In the genomic region with DNA sequence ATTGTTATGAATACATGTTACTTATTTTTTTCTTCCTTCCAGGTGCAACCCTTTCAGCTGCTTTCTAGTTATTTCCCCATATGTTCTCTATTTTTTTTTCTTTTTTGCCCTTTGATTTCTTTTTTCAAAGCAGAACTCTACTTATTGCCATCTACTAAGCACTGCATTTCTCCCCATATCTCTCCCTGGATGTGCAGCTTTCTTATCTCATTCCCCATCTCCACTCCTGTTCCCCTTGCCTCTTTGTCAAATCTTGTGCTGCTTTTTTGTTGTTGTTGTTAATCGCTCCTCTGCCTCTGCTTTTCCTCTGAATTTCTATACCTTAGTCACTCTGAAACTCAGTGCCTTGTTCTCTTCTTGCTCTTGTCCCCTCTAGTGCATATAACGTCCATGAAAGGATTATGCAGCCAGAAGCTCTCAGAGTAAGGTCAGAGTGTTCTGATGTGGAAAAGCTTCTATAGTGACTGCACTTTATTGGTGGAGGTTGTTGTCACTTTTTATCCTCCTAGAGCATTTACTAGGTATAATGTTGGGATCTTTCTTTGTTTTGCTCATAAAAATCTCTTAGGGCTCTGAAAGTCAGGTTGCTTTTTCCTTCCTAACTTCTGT, we compare ENCODE assay signal across 17 cellular contexts.
"Had no signal": no experiment of that assay in that cellular context is flagged by ENCODE, and none has a peak within 500 bp of the region (broad histone marks: within the 10 kb centered on the region; RNA-seq: fewer than 3 reads in every experiment).

No MANE protein-coding gene starts in this region.

- H3K9me3 ChIP-seq: body of pancreas, neutrophil, right atrium auricular region, suprapubic skin had no signal

- H3K4me1 ChIP-seq: foreskin keratinocyte, right atrium auricular region, suprapubic skin had no signal

- ATAC-seq: activated CD4-positive, CD25-positive, alpha-beta regulatory T cell treated with anti-CD3 and anti-CD28 coated beads, Interleukin-2, amount 50 U/mL, for 24 hours; foreskin keratinocyte had no signal

- H3K36me3 ChIP-seq: neutrophil, right atrium auricular region, suprapubic skin had no signal

- H3K27me3 ChIP-seq: body of pancreas, foreskin keratinocyte, neutrophil, right atrium auricular region, suprapubic skin had no signal

- DNase-seq: activated CD4-positive, alpha-beta T cell treated with anti-CD3 and anti-CD28 coated beads, Interleukin-2, amount 50 U/mL, for 1 hour; activated CD8-positive, alpha-beta memory T cell treated with anti-CD3 and anti-CD28 coated beads for 24 hours; activated gamma-delta T cell treated with Interleukin-2 at 50 U/mL for 16 hours; amniotic stem cell; effector CD8-positive, alpha-beta T cell; foreskin keratinocyte; small intestine; stimulated activated CD4-positive, alpha-beta T cell treated with anti-CD3 and anti-CD28 coated beads, Interleukin-4, amount 100 ng/mL, for 4 hours; stimulated activated CD8-positive, alpha-beta memory T cell treated with anti-CD3 and anti-CD28 coated beads, Interleukin-4, amount 100 ng/mL, for 48 hours; stimulated activated naive CD4-positive, alpha-beta T cell treated with Interleukin-2 at 50 U/mL for 16 hours had no signal

- FAIRE-seq: small intestine had no signal

- H3K4me3 ChIP-seq: body of pancreas, coronary artery, lung, right atrium auricular region, suprapubic skin had no signal

- H3K27ac ChIP-seq: body of pancreas, coronary artery, foreskin keratinocyte, neutrophil, suprapubic skin had no signal
